Comparison of ENCODE assay signal across 1 cellular context in the genomic region with DNA sequence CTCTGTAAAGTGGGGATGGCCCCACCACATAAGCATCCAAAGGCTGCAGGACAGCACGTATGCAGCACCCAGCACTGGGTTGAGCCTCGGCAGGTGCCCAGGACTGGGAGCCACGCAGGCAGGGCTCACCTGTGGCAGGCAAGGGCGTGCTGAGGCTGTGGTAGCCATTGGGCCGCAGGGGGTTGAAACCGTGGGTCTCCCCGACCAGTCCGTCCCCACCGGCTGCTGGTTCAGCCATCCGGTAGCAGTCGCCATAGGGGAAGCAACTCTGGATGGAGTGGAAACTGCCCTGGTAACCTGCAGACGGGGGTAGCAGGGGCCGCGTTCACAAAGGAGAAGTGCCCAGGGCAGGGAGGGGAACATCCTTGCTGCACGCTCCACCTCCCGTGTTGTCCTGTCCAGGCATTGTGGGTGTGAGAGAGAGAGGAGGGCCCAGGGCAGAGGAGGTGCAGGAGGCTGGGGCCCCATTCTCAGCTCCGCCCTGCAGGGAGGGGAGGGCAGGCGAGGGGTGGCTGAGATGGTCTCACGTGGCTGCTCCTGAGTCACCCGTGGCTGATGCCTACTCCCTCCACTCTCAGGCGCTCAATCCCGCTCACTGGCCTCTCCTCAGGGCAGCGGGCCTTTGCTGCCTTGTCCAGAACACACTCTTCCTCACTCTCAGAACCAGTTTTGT.
TF ChIP-seq lines count a peak whose summit lies in the region.

No MANE protein-coding gene starts in this region.

TF ChIP-seq in GM23338, 12 proteins besides CTCF, POLR2A, EP300 and RAD21 (continued from another document):
- TF ChIP-seq, protein P1, sequence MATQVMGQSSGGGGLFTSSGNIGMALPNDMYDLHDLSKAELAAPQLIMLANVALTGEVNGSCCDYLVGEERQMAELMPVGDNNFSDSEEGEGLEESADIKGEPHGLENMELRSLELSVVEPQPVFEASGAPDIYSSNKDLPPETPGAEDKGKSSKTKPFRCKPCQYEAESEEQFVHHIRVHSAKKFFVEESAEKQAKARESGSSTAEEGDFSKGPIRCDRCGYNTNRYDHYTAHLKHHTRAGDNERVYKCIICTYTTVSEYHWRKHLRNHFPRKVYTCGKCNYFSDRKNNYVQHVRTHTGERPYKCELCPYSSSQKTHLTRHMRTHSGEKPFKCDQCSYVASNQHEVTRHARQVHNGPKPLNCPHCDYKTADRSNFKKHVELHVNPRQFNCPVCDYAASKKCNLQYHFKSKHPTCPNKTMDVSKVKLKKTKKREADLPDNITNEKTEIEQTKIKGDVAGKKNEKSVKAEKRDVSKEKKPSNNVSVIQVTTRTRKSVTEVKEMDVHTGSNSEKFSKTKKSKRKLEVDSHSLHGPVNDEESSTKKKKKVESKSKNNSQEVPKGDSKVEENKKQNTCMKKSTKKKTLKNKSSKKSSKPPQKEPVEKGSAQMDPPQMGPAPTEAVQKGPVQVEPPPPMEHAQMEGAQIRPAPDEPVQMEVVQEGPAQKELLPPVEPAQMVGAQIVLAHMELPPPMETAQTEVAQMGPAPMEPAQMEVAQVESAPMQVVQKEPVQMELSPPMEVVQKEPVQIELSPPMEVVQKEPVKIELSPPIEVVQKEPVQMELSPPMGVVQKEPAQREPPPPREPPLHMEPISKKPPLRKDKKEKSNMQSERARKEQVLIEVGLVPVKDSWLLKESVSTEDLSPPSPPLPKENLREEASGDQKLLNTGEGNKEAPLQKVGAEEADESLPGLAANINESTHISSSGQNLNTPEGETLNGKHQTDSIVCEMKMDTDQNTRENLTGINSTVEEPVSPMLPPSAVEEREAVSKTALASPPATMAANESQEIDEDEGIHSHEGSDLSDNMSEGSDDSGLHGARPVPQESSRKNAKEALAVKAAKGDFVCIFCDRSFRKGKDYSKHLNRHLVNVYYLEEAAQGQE (IDR thresholded peaks at IDR 0.05; ENCODE audit: unreplicated experiment), result no peak
- TF ChIP-seq CREB1 (CRISPR knock-in tag; IDR thresholded peaks at IDR 0.05; ENCODE audit: low read depth) (no peak), STAT1 (IDR thresholded peaks at IDR 0.05; ENCODE audit: unreplicated experiment) (no peak), JUNB (IDR thresholded peaks at IDR 0.05; ENCODE audit: unreplicated experiment) (no peak), EZH2phosphoT487 (IDR thresholded peaks at IDR 0.05; ENCODE audit: unreplicated experiment) (no peak), POLR2AphosphoS5 (IDR thresholded peaks at IDR 0.05; ENCODE audit: low read depth) (no peak), ZNF331 (CRISPR knock-in tag; IDR thresholded peaks at IDR 0.05; ENCODE audit: low read depth) (no peak), NANOG (IDR thresholded peaks at IDR 0.05; ENCODE audit: borderline replicate concordance) (no peak)
